Comparison of ENCODE assay signal across 8 cellular contexts in the genomic region with DNA sequence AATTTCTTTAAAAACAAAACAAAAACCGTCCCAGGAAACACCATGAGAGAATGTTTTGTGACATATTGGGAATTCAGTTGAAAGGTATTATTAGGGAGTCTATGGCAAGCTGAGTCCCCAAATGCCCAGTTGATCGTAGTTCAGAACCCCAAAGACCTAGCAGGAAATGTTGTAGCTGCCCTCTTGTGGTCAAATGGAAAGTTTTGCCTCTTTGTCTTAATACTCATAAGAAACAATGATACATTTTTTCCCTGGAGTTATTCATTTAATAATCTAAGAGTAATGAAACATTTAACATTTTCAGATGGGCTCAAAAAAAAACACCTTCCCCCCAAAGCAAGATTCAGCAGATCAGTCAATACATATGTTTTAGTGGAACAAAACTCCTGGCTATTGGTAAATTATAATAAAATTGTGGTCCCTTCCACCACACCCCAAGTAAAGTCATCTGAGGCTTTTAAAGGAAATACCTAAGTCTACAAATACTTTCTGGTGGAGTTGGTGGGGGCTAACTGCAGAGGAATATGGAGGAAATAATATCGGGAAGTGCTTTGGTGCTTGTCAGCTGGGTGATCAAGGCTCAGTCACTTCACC. TPM values are rescaled to one million over a fixed set of nuclear protein-coding genes. Genes with fewer than 3 reads are reported as not detected.
DNase-seq lines count a peak whose midpoint lies in the region; ATAC-seq, FAIRE-seq and TF ChIP-seq lines count a peak whose summit lies in the region.

No MANE protein-coding gene starts in this region.

- TF ChIP-seq POLR2A in H54 (IDR thresholded peaks at IDR 0.05; ENCODE audit: low read depth, low read length) (no peak), right lobe of liver (IDR thresholded peaks at IDR 0.05) (no peak)

- H3K4me1 ChIP-seq in right lobe of liver = no peaks in the 10 kb centered on the region
- no peaks in the 10 kb centered on the region for H3K4me1 ChIP-seq in naive thymus-derived CD4-positive, alpha-beta T cell (ENCODE audit: control insufficient read depth in 2 of 2, insufficient read depth in 2 of 2, low read length in 2 of 2)

- POLR2A ChIA-PET in naive thymus-derived CD4-positive, alpha-beta T cell (lab: Charles Lee) = no interaction called here

- H3K27me3 ChIP-seq in right lobe of liver = no peaks in the 10 kb centered on the region
- no peaks in the 10 kb centered on the region for H3K27me3 ChIP-seq in naive thymus-derived CD4-positive, alpha-beta T cell (ENCODE audit: control insufficient read depth in 2 of 2, insufficient read depth in 2 of 2, low read length in 2 of 2)

- peak; percentile 54 to 64 (median 58) for TF ChIP-seq CTCF in right lobe of liver (IDR thresholded peaks at IDR 0.05)

- H3K27ac Mint-ChIP-seq in naive thymus-derived CD4-positive, alpha-beta T cell = no peak overlapping the region

- intact Hi-C loops in right lobe of liver (cut with DNase I) = loop anchor here (10.0 kb wide), 2 partner anchors 187 to 197 kb away; no protein-coding TSS in a partner anchor
- intact Hi-C loops in naive thymus-derived CD4-positive, alpha-beta T cell (cut with micrococcal nuclease) = loop anchor here in 1 of 2 donors (1.0 kb wide), 1 partner anchor 243 kb away; no protein-coding TSS in a partner anchor

- peak; percentile 65 for FAIRE-seq in H54 (lab: Jason Lieb, UNC)

- peaks cover 0 to 9% (median 0%) of the 10 kb centered on the region in 11 donors for H3K9me3 Mint-ChIP-seq in naive thymus-derived CD4-positive, alpha-beta T cell

- no peak overlapping the region for H3K27ac ChIP-seq in right lobe of liver
- no peak overlapping the region for H3K27ac ChIP-seq in naive thymus-derived CD4-positive, alpha-beta T cell (ENCODE audit: low read depth, low read length)

- H3K9me3 ChIP-seq in right lobe of liver = no peaks in the 10 kb centered on the region
- no peaks in the 10 kb centered on the region for H3K9me3 ChIP-seq in naive thymus-derived CD4-positive, alpha-beta T cell (ENCODE audit: control insufficient read depth in 2 of 3, low read length in 3 of 3)

- ATAC-seq in right lobe of liver = peak; percentile 52 to 59 (median 54)
- no peak for ATAC-seq in naive thymus-derived CD4-positive, alpha-beta T cell

- no peak overlapping the region for H3K4me3 Mint-ChIP-seq in naive thymus-derived CD4-positive, alpha-beta T cell

- no peaks in the 10 kb centered on the region for H3K4me1 Mint-ChIP-seq in naive thymus-derived CD4-positive, alpha-beta T cell

- CTCF ChIA-PET in naive thymus-derived CD4-positive, alpha-beta T cell (lab: Charles Lee) = no interaction called here

- no peak overlapping the region for H3K4me3 ChIP-seq in right lobe of liver
- no peak overlapping the region for H3K4me3 ChIP-seq in naive thymus-derived CD4-positive, alpha-beta T cell (ENCODE audit: low read length)

- H3K36me3 Mint-ChIP-seq in naive thymus-derived CD4-positive, alpha-beta T cell = no peaks in the 10 kb centered on the region

- DNase-seq in DMS153 (lab: John Stamatoyannopoulos, UW) = peak; percentile 10
- DNase-seq in H54 (ENCODE audit: insufficient read length, low spot score) = no peak
- DNase-seq in NCI-H460 (ENCODE audit: extremely low read depth, low read depth) = peak; percentile 79
- peak; percentile 16 to 69 for DNase-seq in T47D (ENCODE audit: low read depth in 1 of 2, low spot score in 1 of 2)
- no peak for DNase-seq in right lobe of liver
- DNase-seq in cortex of kidney (lab: John Stamatoyannopoulos, UW) = no peak
- DNase-seq in naive thymus-derived CD4-positive, alpha-beta T cell = no peak
- no peak for DNase-seq in NCI-H524 treated with DMSO at 0.1 percent for 48 hours (lab: John Stamatoyannopoulos, UW)

- in situ Hi-C loops in T47D (cut with HindIII; ENCODE audit: low pct_unique_long_range_greater_than_20kb, low sequenced_read_pairs) = no loop called here

- no peaks in the 10 kb centered on the region for H3K36me3 ChIP-seq in right lobe of liver
- H3K36me3 ChIP-seq in naive thymus-derived CD4-positive, alpha-beta T cell (ENCODE audit: control insufficient read depth in 2 of 3, insufficient read depth in 3 of 3, low read length in 3 of 3) = no peaks in the 10 kb centered on the region

- H3K27me3 Mint-ChIP-seq in naive thymus-derived CD4-positive, alpha-beta T cell = peaks cover 0 to 21% (median 5%) of the 10 kb centered on the region in 5 donors

- 12% methylated on average over 3 of the region's 3 CpGs for WGBS in right lobe of liver (ENCODE audit: insufficient coverage, low coverage, low lambda C conversion rate, missing lambda C conversion rate)

RNA-seq across cellular contexts. Expression of gene EFEMP1, which starts 37.8 kb away (rescaled TPM):
- total RNA-seq in NCI-H460 (2014; rRNA removed; shearing (Covaris generic)) = 827 and 872 TPM in 2 replicates
- 643 and 894 TPM in 2 replicates for polyA plus RNA-seq in NCI-H460 (2014; cell fraction: nucleus; rRNA removed)
- 10 to 100 TPM in 3 of 6 experiments, 1 to 10 TPM in 3; 2.4 to 36.8 (median 9.0) TPM for total RNA-seq in right lobe of liver
- total RNA-seq in naive thymus-derived CD4-positive, alpha-beta T cell = not detected
- not detected for polyA plus RNA-seq in naive thymus-derived CD4-positive, alpha-beta T cell

Comparison
In these comparisons a context has a peak if more than half of its experiments do, and no peak if none do; other contexts are left out.
1. DNase-seq: peak in DMS153 (single experiment), NCI-H460 (single experiment) and T47D (2 of 2); none in H54 (single experiment), right lobe of liver (0 of 3), cortex of kidney (single experiment), naive thymus-derived CD4-positive, alpha-beta T cell (0 of 9) and NCI-H524 treated with DMSO at 0.1 percent for 48 hours (single experiment).
2. RNA of gene EFEMP1, which starts 37.8 kb away (total RNA-seq): 827 to 872 TPM in NCI-H460; 2.4 to 36.8 TPM in right lobe of liver and not detected in naive thymus-derived CD4-positive, alpha-beta T cell; every median in the first group is over 10 times any median in the second.